13 cellular contexts compared by ENCODE assay signal in genomic region chr15:25690673-25691543, GRCh38.
DNase-seq lines count a peak whose midpoint lies in the region; ATAC-seq and TF ChIP-seq lines count a peak whose summit lies in the region.
"Had no signal": no experiment of that assay in that cellular context is flagged by ENCODE, and none has a peak within 500 bp of the region (broad histone marks: within the 10 kb centered on the region; RNA-seq: fewer than 3 reads in every experiment).

No MANE protein-coding gene starts in this region.

- TF ChIP-seq CTCF in lower lobe of right lung (IDR thresholded peaks at IDR 0.05): no peak

- H3K27me3 ChIP-seq in ACC112 (ENCODE audit: insufficient read depth, low read length): no peaks in the 10 kb centered on the region
- H3K27me3 ChIP-seq in lower lobe of right lung (ENCODE audit: low read depth): no peaks in the 10 kb centered on the region

- H2AFZ ChIP-seq in ACC112 (ENCODE audit: low read length, unreplicated experiment): no peak overlapping the region

- intact Hi-C loops in lower lobe of right lung (cut with DNase I): no loop called here

- H3K4me1 ChIP-seq in ACC112 (ENCODE audit: control insufficient read depth, insufficient read depth, low read length, unreplicated experiment) (peaks cover 18% of the 10 kb centered on the region), lower lobe of right lung (no peaks in the 10 kb centered on the region)

- peak; percentile 64 to 68 for ATAC-seq in lower lobe of right lung
- ATAC-seq: activated CD4-positive, CD25-positive, alpha-beta regulatory T cell treated with anti-CD3 and anti-CD28 coated beads, Interleukin-2, amount 50 U/mL, for 24 hours had no signal

- peak overlapping the region; percentile 69 for H3K27ac ChIP-seq in ACC112 (ENCODE audit: low read depth, low read length)
- peak overlapping the region; percentile 60 for H3K27ac ChIP-seq in caudate nucleus (ENCODE audit: low read depth, low read length)
- H3K27ac ChIP-seq in lower lobe of right lung: no peak overlapping the region

- peak overlapping the region; percentile 48 for H3K4me3 ChIP-seq in ACC112 (ENCODE audit: low read depth, low read length)
- H3K4me3 ChIP-seq in lower lobe of right lung: no peak overlapping the region
- H3K4me3 ChIP-seq: coronary artery had no signal

- DNase-seq in LHCN-M2 (ENCODE audit: low read depth): peak; percentile 66
- DNase-seq in caudate nucleus (lab: John Stamatoyannopoulos, UW): peak in 7 of 61 donors; percentile 20 to 64 (median 38)
- DNase-seq in lower lobe of right lung: no peak
- DNase-seq in stimulated activated naive CD4-positive, alpha-beta T cell treated with Interleukin-2 at 50 U/mL for 16 hours (lab: John Stamatoyannopoulos, UW): no peak
- no peak for DNase-seq in stimulated activated CD4-positive, alpha-beta T cell treated with anti-CD3 and anti-CD28 coated beads, Interleukin-2, amount 100 ng/mL, for 24 hours
- DNase-seq in activated effector memory CD4-positive, alpha-beta T cell treated with anti-CD3 and anti-CD28 coated beads, Interleukin-2, amount 50 U/mL, for 16 hours: no peak
- DNase-seq in NK-92 treated with Interleukin-12 subunit alpha and Interleukin-12 subunit beta, amount 100 ng/mL, for 24 hours (lab: John Stamatoyannopoulos, UW): no peak
- DNase-seq: NCI-H1092, NCI-H748 treated with DMSO at 0.1 percent for 48 hours, SK-N-SH had no signal

- H3K36me3 ChIP-seq in ACC112 (ENCODE audit: insufficient read depth, low read length) (no peaks in the 10 kb centered on the region), lower lobe of right lung (peaks cover 26% of the 10 kb centered on the region)

- H3K9me3 ChIP-seq in lower lobe of right lung: no peaks in the 10 kb centered on the region
- H3K9me3 ChIP-seq: SK-N-SH had no signal

- no peaks in the 10 kb centered on the region for H3K79me2 ChIP-seq in ACC112 (ENCODE audit: control insufficient read depth, insufficient read depth, low read length, unreplicated experiment)
